16 cellular contexts compared by ENCODE assay signal in genomic region chr22:36296690-36297089, GRCh38. TPM values are rescaled to one million over a fixed set of nuclear protein-coding genes. Genes with fewer than 3 reads are reported as not detected.
"Had no signal": no experiment of that assay in that cellular context is flagged by ENCODE, and none has a peak within 500 bp of the region (broad histone marks: within the 10 kb centered on the region; RNA-seq: fewer than 3 reads in every experiment).

No MANE protein-coding gene starts in this region.

- DNase-seq: activated CD4-positive, alpha-beta T cell treated with anti-CD3 and anti-CD28 coated beads for 4 hours; activated naive CD8-positive, alpha-beta T cell treated with anti-CD3 and anti-CD28 coated beads, Interleukin-2, amount 10 ng/mL, durations not matched to agents 7 days and 5 days; aorta; colonic mucosa; effector CD4-positive, alpha-beta T cell; left ventricle myocardium inferior; retina; substantia nigra; T1000; transverse colon had no signal

- H3K4me3 ChIP-seq: colonic mucosa, left ventricle myocardium inferior, neural progenitor cell, smooth muscle cell, transverse colon had no signal

- H3K27ac ChIP-seq: colonic mucosa, left ventricle myocardium inferior, neural progenitor cell, parathyroid adenoma had no signal

- H3K27me3 ChIP-seq: colonic mucosa, neural progenitor cell, transverse colon had no signal

- FAIRE-seq: keratinocyte had no signal

- ATAC-seq: activated T-helper 17 cell treated with anti-CD3 and anti-CD28 coated beads, Interleukin-2, amount 50 U/mL, for 72 hours; stimulated activated memory B cell treated with anti-CD40 and anti-IgM and Interleukin-4, amounts not matched to agents 10 μg/mL and 1 μg/mL and 100 μg/mL, for 72 hours had no signal

- H3K4me2 ChIP-seq: neural progenitor cell, smooth muscle cell had no signal

- H2AFZ ChIP-seq: neural progenitor cell, parathyroid adenoma had no signal

- H3K9ac ChIP-seq: neural progenitor cell, parathyroid adenoma had no signal

- H3K36me3 ChIP-seq: neural progenitor cell had no signal

- H3K9me3 ChIP-seq: colonic mucosa, left ventricle myocardium inferior, transverse colon had no signal

- H3K4me1 ChIP-seq: colonic mucosa, neural progenitor cell, parathyroid adenoma had no signal

RNA-seq across cellular contexts. Expression of gene APOL1, which starts 43.8 kb away (rescaled TPM):
- total RNA-seq: smooth muscle cell had no signal
